ENCODE assay signal across 1 cellular context in the genomic region with DNA sequence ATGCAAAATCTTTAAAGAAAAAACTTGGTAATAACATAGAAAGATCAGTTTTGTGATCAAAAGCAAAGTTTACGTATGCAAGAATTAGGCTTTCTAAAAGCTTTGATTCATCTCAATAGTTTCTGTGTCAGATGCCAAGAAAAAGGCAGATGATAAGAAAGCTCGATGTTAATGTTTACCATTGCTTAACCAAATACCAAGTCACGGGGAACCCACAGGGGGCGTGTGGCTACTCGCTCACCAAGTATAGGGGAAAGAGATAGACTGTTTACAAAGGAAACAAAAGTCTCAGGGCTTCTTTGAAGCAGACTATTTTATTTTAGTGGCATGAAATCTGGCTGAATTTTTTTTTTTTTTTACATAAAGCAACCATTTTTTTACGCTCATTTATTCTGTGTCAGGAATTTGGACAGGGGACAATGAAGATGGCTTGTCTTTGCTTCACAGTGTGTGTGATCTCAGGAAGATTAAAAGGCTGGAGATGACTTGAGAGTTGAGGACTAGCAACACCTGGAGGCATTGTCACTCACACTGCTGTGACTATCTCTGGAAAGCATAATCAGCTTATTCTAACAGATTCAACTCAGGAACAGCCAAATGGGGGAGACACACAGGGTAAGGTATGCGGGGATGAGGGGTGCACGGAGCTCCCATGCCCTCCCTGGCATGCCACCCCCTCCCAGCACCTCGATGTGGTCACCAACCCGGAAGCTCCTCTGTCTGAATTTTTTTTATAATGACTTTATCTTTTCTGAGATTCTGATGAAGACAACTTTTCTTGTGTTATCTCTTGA.
TF ChIP-seq lines count a peak whose summit lies in the region.

No MANE protein-coding gene starts in this region.

TF ChIP-seq in HepG2, 621 proteins besides CTCF, POLR2A, EP300 and RAD21 (continued from another document and continues in another):
- TF ChIP-seq IKZF5 (CRISPR knock-in tag; IDR thresholded peaks at IDR 0.05), result no peak
- peak; percentile 26; the same call in 1 of the 2 replicates for TF ChIP-seq HDAC2 (CRISPR knock-in tag; IDR thresholded peaks at IDR 0.05)
- TF ChIP-seq, protein P1, sequence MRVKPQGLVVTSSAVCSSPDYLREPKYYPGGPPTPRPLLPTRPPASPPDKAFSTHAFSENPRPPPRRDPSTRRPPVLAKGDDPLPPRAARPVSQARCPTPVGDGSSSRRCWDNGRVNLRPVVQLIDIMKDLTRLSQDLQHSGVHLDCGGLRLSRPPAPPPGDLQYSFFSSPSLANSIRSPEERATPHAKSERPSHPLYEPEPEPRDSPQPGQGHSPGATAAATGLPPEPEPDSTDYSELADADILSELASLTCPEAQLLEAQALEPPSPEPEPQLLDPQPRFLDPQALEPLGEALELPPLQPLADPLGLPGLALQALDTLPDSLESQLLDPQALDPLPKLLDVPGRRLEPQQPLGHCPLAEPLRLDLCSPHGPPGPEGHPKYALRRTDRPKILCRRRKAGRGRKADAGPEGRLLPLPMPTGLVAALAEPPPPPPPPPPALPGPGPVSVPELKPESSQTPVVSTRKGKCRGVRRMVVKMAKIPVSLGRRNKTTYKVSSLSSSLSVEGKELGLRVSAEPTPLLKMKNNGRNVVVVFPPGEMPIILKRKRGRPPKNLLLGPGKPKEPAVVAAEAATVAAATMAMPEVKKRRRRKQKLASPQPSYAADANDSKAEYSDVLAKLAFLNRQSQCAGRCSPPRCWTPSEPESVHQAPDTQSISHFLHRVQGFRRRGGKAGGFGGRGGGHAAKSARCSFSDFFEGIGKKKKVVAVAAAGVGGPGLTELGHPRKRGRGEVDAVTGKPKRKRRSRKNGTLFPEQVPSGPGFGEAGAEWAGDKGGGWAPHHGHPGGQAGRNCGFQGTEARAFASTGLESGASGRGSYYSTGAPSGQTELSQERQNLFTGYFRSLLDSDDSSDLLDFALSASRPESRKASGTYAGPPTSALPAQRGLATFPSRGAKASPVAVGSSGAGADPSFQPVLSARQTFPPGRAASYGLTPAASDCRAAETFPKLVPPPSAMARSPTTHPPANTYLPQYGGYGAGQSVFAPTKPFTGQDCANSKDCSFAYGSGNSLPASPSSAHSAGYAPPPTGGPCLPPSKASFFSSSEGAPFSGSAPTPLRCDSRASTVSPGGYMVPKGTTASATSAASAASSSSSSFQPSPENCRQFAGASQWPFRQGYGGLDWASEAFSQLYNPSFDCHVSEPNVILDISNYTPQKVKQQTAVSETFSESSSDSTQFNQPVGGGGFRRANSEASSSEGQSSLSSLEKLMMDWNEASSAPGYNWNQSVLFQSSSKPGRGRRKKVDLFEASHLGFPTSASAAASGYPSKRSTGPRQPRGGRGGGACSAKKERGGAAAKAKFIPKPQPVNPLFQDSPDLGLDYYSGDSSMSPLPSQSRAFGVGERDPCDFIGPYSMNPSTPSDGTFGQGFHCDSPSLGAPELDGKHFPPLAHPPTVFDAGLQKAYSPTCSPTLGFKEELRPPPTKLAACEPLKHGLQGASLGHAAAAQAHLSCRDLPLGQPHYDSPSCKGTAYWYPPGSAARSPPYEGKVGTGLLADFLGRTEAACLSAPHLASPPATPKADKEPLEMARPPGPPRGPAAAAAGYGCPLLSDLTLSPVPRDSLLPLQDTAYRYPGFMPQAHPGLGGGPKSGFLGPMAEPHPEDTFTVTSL (CRISPR knock-in tag; IDR thresholded peaks at IDR 0.05; ENCODE audit: borderline replicate concordance), result 0 out of 2 replicates have a peak, but pooled peaks have one; percentile 19
- TF ChIP-seq, protein P2, sequence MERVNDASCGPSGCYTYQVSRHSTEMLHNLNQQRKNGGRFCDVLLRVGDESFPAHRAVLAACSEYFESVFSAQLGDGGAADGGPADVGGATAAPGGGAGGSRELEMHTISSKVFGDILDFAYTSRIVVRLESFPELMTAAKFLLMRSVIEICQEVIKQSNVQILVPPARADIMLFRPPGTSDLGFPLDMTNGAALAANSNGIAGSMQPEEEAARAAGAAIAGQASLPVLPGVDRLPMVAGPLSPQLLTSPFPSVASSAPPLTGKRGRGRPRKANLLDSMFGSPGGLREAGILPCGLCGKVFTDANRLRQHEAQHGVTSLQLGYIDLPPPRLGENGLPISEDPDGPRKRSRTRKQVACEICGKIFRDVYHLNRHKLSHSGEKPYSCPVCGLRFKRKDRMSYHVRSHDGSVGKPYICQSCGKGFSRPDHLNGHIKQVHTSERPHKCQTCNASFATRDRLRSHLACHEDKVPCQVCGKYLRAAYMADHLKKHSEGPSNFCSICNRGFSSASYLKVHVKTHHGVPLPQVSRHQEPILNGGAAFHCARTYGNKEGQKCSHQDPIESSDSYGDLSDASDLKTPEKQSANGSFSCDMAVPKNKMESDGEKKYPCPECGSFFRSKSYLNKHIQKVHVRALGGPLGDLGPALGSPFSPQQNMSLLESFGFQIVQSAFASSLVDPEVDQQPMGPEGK (CRISPR knock-in tag; IDR thresholded peaks at IDR 0.05), result 0 out of 2 replicates have a peak, but pooled peaks have one; percentile 27
- peak; percentile 54; the same call in 1 of the 2 replicates for TF ChIP-seq NCOA2 (CRISPR knock-in tag; IDR thresholded peaks at IDR 0.05)
- TF ChIP-seq NCOA1 (CRISPR knock-in tag; IDR thresholded peaks at IDR 0.05), result no peak
- peak; percentile 77 for TF ChIP-seq FOXA3 (CRISPR knock-in tag; IDR thresholded peaks at IDR 0.05)
- peak; percentile 78 for TF ChIP-seq GATAD2A (CRISPR knock-in tag; IDR thresholded peaks at IDR 0.05)
- 0 out of 2 replicates have a peak, but pooled peaks have one; percentile 19 for TF ChIP-seq ISL2 (CRISPR knock-in tag; IDR thresholded peaks at IDR 0.05)
- TF ChIP-seq, protein P3, sequence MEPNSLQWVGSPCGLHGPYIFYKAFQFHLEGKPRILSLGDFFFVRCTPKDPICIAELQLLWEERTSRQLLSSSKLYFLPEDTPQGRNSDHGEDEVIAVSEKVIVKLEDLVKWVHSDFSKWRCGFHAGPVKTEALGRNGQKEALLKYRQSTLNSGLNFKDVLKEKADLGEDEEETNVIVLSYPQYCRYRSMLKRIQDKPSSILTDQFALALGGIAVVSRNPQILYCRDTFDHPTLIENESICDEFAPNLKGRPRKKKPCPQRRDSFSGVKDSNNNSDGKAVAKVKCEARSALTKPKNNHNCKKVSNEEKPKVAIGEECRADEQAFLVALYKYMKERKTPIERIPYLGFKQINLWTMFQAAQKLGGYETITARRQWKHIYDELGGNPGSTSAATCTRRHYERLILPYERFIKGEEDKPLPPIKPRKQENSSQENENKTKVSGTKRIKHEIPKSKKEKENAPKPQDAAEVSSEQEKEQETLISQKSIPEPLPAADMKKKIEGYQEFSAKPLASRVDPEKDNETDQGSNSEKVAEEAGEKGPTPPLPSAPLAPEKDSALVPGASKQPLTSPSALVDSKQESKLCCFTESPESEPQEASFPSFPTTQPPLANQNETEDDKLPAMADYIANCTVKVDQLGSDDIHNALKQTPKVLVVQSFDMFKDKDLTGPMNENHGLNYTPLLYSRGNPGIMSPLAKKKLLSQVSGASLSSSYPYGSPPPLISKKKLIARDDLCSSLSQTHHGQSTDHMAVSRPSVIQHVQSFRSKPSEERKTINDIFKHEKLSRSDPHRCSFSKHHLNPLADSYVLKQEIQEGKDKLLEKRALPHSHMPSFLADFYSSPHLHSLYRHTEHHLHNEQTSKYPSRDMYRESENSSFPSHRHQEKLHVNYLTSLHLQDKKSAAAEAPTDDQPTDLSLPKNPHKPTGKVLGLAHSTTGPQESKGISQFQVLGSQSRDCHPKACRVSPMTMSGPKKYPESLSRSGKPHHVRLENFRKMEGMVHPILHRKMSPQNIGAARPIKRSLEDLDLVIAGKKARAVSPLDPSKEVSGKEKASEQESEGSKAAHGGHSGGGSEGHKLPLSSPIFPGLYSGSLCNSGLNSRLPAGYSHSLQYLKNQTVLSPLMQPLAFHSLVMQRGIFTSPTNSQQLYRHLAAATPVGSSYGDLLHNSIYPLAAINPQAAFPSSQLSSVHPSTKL (CRISPR knock-in tag; IDR thresholded peaks at IDR 0.05), result peak; percentile 76
- peak; percentile 24; the same call in 1 of the 2 replicates for TF ChIP-seq CEBPB (IDR thresholded peaks at IDR 0.05; ENCODE audit: borderline replicate concordance, low read depth, low read length)
- no peak for TF ChIP-seq NR2F6 (IDR thresholded peaks at IDR 0.05)
- no peak for TF ChIP-seq NR2F6 (CRISPR knock-in tag; IDR thresholded peaks at IDR 0.05)
- TF ChIP-seq HMG20A (CRISPR knock-in tag; IDR thresholded peaks at IDR 0.05; ENCODE audit: borderline replicate concordance), result peak; percentile 62
- no peak for TF ChIP-seq SOX6 (IDR thresholded peaks at IDR 0.05)
- TF ChIP-seq SOX6 (CRISPR knock-in tag; IDR thresholded peaks at IDR 0.05), result 0 out of 2 replicates have a peak, but pooled peaks have one; percentile 27
- TF ChIP-seq ZBTB7B (CRISPR knock-in tag; IDR thresholded peaks at IDR 0.05), result peak; percentile 40; the same call in 1 of the 2 replicates
- no peak for TF ChIP-seq CBX1 (IDR thresholded peaks at IDR 0.05; ENCODE audit: low read depth)
- TF ChIP-seq HMGXB4 (CRISPR knock-in tag; IDR thresholded peaks at IDR 0.05; ENCODE audit: borderline replicate concordance in 1 of 2, low read depth in 1 of 2), result 0 out of 4 replicates have a peak, but pooled peaks of 1 of the 2 experiments have one; percentile 19
- no peak for TF ChIP-seq SOX13 (IDR thresholded peaks at IDR 0.05)
- peak in 1 of 2 experiments; percentile 50; a peak in 1 of 4 replicates for TF ChIP-seq SOX13 (CRISPR knock-in tag; conservative IDR thresholded peaks at IDR 0.05 in 1 of 2, IDR thresholded peaks at IDR 0.05 in 1 of 2)
- TF ChIP-seq ZNF614 (CRISPR knock-in tag; IDR thresholded peaks at IDR 0.05; ENCODE audit: borderline replicate concordance), result 0 out of 2 replicates have a peak, but pooled peaks have one; percentile 43
- peak; percentile 45; the same call in 1 of the 2 replicates for TF ChIP-seq FOXO1 (CRISPR knock-in tag; IDR thresholded peaks at IDR 0.05)
- TF ChIP-seq SAP130 (CRISPR knock-in tag; IDR thresholded peaks at IDR 0.05; ENCODE audit: low read depth), result peak; percentile 54
- no peak for TF ChIP-seq RFX1 (IDR thresholded peaks at IDR 0.05)
- TF ChIP-seq CEBPG (CRISPR knock-in tag; IDR thresholded peaks at IDR 0.05), result peak; percentile 75
- TF ChIP-seq STAG1 (CRISPR knock-in tag; IDR thresholded peaks at IDR 0.05), result peak; percentile 42; the same call in 1 of the 2 replicates
- TF ChIP-seq SMC3 (IDR thresholded peaks at IDR 0.05; ENCODE audit: low read length), result peak; percentile 65
- no peak for TF ChIP-seq ZIK1 (CRISPR knock-in tag; IDR thresholded peaks at IDR 0.05; ENCODE audit: borderline replicate concordance, low read depth)
- peak; percentile 70 for TF ChIP-seq MIXL1 (CRISPR knock-in tag; IDR thresholded peaks at IDR 0.05)
- peak; percentile 60; the same call in 1 of the 2 replicates for TF ChIP-seq FOXK1 (CRISPR knock-in tag; IDR thresholded peaks at IDR 0.05; ENCODE audit: borderline replicate concordance, low read depth)
- no peak for TF ChIP-seq ARNT2 (CRISPR knock-in tag; IDR thresholded peaks at IDR 0.05; ENCODE audit: low read depth)
- TF ChIP-seq EEA1 (CRISPR knock-in tag; IDR thresholded peaks at IDR 0.05; ENCODE audit: borderline replicate concordance), result no peak
- peak; percentile 57 for TF ChIP-seq BCL6 (CRISPR knock-in tag; IDR thresholded peaks at IDR 0.05)
- peak; percentile 37; the same call in 1 of the 2 replicates for TF ChIP-seq DMAP1 (CRISPR knock-in tag; IDR thresholded peaks at IDR 0.05)
- TF ChIP-seq PPARG (CRISPR knock-in tag; conservative IDR thresholded peaks at IDR 0.05), result 0 out of 2 replicates have a peak, but pooled peaks have one; percentile 21
- TF ChIP-seq RARA (CRISPR knock-in tag; IDR thresholded peaks at IDR 0.05), result peak; percentile 22; the same call in 1 of the 2 replicates
- TF ChIP-seq ZSCAN30 (CRISPR knock-in tag; IDR thresholded peaks at IDR 0.05), result no peak
- TF ChIP-seq, protein P4, sequence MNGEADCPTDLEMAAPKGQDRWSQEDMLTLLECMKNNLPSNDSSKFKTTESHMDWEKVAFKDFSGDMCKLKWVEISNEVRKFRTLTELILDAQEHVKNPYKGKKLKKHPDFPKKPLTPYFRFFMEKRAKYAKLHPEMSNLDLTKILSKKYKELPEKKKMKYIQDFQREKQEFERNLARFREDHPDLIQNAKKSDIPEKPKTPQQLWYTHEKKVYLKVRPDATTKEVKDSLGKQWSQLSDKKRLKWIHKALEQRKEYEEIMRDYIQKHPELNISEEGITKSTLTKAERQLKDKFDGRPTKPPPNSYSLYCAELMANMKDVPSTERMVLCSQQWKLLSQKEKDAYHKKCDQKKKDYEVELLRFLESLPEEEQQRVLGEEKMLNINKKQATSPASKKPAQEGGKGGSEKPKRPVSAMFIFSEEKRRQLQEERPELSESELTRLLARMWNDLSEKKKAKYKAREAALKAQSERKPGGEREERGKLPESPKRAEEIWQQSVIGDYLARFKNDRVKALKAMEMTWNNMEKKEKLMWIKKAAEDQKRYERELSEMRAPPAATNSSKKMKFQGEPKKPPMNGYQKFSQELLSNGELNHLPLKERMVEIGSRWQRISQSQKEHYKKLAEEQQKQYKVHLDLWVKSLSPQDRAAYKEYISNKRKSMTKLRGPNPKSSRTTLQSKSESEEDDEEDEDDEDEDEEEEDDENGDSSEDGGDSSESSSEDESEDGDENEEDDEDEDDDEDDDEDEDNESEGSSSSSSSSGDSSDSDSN (CRISPR knock-in tag; IDR thresholded peaks at IDR 0.05), result no peak
- 0 out of 2 replicates have a peak, but pooled peaks have one; percentile 22 for TF ChIP-seq HOMEZ (CRISPR knock-in tag; IDR thresholded peaks at IDR 0.05; ENCODE audit: low read depth)
